In the genomic region with DNA sequence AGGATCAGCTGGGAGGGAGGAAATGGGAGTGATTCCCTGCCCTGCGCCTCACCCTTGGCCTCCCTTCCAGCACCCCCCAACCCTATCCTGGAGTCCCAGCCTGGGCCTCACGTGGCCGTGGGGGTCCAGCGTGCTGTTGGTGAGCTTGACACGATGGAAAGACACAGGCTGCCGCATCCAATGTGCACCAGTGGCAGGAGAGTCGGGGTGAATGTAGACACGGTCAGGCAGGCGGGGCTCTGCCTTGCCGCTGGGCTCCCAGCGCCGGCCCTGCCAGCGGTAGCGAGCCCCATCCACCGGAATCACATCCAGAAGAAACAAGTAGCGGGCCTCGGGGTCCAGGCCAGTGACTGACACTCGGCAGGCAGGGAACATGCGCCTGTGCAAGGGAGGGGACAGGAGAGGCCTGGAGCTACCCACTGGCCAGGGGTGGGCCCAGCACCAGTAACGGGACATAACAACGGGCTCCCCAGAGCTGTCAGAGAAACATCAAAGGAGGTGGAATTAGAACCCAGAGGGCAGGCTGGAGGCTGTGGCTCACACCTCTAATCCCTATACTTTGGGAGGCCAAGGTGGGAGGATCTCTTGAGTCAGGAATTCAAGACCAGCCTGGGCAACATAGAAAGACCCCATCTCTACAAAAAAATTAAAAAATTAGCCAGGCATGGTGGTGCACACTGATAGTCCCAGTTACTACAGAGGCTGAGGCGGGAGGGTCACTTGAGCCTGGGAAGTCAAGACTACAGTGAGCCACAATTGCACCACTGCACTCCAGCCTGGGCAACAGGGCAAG, we compare ENCODE assay signal across 1 cellular context.
TF ChIP-seq lines count a peak whose summit lies in the region.

No MANE protein-coding gene starts in this region.

TF ChIP-seq in HepG2, 621 proteins besides CTCF, POLR2A, EP300 and RAD21 (continued from another document and continues in another):
- TF ChIP-seq, protein P1, sequence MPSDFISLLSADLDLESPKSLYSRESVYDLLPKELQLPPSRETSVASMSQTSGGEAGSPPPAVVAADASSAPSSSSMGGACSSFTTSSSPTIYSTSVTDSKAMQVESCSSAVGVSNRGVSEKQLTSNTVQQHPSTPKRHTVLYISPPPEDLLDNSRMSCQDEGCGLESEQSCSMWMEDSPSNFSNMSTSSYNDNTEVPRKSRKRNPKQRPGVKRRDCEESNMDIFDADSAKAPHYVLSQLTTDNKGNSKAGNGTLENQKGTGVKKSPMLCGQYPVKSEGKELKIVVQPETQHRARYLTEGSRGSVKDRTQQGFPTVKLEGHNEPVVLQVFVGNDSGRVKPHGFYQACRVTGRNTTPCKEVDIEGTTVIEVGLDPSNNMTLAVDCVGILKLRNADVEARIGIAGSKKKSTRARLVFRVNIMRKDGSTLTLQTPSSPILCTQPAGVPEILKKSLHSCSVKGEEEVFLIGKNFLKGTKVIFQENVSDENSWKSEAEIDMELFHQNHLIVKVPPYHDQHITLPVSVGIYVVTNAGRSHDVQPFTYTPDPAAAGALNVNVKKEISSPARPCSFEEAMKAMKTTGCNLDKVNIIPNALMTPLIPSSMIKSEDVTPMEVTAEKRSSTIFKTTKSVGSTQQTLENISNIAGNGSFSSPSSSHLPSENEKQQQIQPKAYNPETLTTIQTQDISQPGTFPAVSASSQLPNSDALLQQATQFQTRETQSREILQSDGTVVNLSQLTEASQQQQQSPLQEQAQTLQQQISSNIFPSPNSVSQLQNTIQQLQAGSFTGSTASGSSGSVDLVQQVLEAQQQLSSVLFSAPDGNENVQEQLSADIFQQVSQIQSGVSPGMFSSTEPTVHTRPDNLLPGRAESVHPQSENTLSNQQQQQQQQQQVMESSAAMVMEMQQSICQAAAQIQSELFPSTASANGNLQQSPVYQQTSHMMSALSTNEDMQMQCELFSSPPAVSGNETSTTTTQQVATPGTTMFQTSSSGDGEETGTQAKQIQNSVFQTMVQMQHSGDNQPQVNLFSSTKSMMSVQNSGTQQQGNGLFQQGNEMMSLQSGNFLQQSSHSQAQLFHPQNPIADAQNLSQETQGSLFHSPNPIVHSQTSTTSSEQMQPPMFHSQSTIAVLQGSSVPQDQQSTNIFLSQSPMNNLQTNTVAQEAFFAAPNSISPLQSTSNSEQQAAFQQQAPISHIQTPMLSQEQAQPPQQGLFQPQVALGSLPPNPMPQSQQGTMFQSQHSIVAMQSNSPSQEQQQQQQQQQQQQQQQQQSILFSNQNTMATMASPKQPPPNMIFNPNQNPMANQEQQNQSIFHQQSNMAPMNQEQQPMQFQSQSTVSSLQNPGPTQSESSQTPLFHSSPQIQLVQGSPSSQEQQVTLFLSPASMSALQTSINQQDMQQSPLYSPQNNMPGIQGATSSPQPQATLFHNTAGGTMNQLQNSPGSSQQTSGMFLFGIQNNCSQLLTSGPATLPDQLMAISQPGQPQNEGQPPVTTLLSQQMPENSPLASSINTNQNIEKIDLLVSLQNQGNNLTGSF (CRISPR knock-in tag; IDR thresholded peaks at IDR 0.05), result 0 out of 2 replicates have a peak, but pooled peaks have one; percentile 54
- TF ChIP-seq TP53 (CRISPR knock-in tag; conservative IDR thresholded peaks at IDR 0.05) (no peak), ZNF878 (CRISPR knock-in tag; IDR thresholded peaks at IDR 0.05) (no peak), PRPF4 (IDR thresholded peaks at IDR 0.05; ENCODE audit: low read depth, low read length, poor library complexity, severe bottlenecking) (no peak), TEAD2 (CRISPR knock-in tag; IDR thresholded peaks at IDR 0.05) (0 out of 2 replicates have a peak, but pooled peaks have one; percentile 35), GFI1 (CRISPR knock-in tag; IDR thresholded peaks at IDR 0.05; ENCODE audit: borderline replicate concordance) (no peak), ZNF350 (CRISPR knock-in tag; IDR thresholded peaks at IDR 0.05; ENCODE audit: borderline replicate concordance, low read depth) (no peak), RNF2 (conservative IDR thresholded peaks at IDR 0.05; ENCODE audit: low read depth) (0 out of 2 replicates have a peak, but pooled peaks have one; percentile 43), NFYC (CRISPR knock-in tag; IDR thresholded peaks at IDR 0.05) (no peak), ZNF3 (CRISPR knock-in tag; IDR thresholded peaks at IDR 0.05) (no peak), RARA (CRISPR knock-in tag; IDR thresholded peaks at IDR 0.05) (no peak), ZNF354B (CRISPR knock-in tag; IDR thresholded peaks at IDR 0.05) (no peak), ZNF136 (CRISPR knock-in tag; IDR thresholded peaks at IDR 0.05; ENCODE audit: low read depth) (no peak), NFATC3 (CRISPR knock-in tag; IDR thresholded peaks at IDR 0.05) (no peak), ZNF598 (CRISPR knock-in tag; IDR thresholded peaks at IDR 0.05; ENCODE audit: borderline replicate concordance) (peak; percentile 38; the same call in 1 of the 2 replicates), PCBP1 (IDR thresholded peaks at IDR 0.05; ENCODE audit: borderline replicate concordance, low read depth, low read length) (no peak), DR1 (CRISPR knock-in tag; IDR thresholded peaks at IDR 0.05) (no peak), ZNF383 (CRISPR knock-in tag; IDR thresholded peaks at IDR 0.05; ENCODE audit: borderline replicate concordance) (no peak), ZNF614 (CRISPR knock-in tag; IDR thresholded peaks at IDR 0.05; ENCODE audit: borderline replicate concordance) (peak; percentile 54; the same call in 1 of the 2 replicates), ZNF253 (CRISPR knock-in tag; IDR thresholded peaks at IDR 0.05; ENCODE audit: borderline replicate concordance) (no peak), XBP1 (CRISPR knock-in tag; IDR thresholded peaks at IDR 0.05) (no peak), MYC (CRISPR knock-in tag; IDR thresholded peaks at IDR 0.05; ENCODE audit: borderline replicate concordance) (no peak), SNAPC2 (CRISPR knock-in tag; IDR thresholded peaks at IDR 0.05) (no peak), ZBTB8A (CRISPR knock-in tag; IDR thresholded peaks at IDR 0.05; ENCODE audit: borderline replicate concordance, low read depth) (no peak), IKZF1 (IDR thresholded peaks at IDR 0.05) (no peak), SIX1 (CRISPR knock-in tag; IDR thresholded peaks at IDR 0.05; ENCODE audit: borderline replicate concordance) (no peak), EHMT2 (IDR thresholded peaks at IDR 0.05; ENCODE audit: borderline replicate concordance, low read depth, low read length) (no peak), ZNF775 (CRISPR knock-in tag; IDR thresholded peaks at IDR 0.05; ENCODE audit: borderline replicate concordance) (no peak), PTBP1 (IDR thresholded peaks at IDR 0.05; ENCODE audit: low read depth, low read length, poor library complexity, severe bottlenecking) (peak; percentile 41), ATF7 (IDR thresholded peaks at IDR 0.05) (no peak), ATF7 (CRISPR knock-in tag; IDR thresholded peaks at IDR 0.05) (no peak), TBX2 (CRISPR knock-in tag; IDR thresholded peaks at IDR 0.05; ENCODE audit: borderline replicate concordance) (no peak)
- TF ChIP-seq, protein P2, sequence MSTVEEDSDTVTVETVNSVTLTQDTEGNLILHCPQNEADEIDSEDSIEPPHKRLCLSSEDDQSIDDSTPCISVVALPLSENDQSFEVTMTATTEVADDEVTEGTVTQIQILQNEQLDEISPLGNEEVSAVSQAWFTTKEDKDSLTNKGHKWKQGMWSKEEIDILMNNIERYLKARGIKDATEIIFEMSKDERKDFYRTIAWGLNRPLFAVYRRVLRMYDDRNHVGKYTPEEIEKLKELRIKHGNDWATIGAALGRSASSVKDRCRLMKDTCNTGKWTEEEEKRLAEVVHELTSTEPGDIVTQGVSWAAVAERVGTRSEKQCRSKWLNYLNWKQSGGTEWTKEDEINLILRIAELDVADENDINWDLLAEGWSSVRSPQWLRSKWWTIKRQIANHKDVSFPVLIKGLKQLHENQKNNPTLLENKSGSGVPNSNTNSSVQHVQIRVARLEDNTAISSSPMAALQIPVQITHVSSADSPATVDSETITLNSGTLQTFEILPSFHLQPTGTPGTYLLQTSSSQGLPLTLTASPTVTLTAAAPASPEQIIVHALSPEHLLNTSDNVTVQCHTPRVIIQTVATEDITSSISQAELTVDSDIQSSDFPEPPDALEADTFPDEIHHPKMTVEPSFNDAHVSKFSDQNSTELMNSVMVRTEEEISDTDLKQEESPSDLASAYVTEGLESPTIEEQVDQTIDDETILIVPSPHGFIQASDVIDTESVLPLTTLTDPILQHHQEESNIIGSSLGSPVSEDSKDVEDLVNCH (CRISPR knock-in tag; IDR thresholded peaks at IDR 0.05), result no peak
- TF ChIP-seq, protein P3, sequence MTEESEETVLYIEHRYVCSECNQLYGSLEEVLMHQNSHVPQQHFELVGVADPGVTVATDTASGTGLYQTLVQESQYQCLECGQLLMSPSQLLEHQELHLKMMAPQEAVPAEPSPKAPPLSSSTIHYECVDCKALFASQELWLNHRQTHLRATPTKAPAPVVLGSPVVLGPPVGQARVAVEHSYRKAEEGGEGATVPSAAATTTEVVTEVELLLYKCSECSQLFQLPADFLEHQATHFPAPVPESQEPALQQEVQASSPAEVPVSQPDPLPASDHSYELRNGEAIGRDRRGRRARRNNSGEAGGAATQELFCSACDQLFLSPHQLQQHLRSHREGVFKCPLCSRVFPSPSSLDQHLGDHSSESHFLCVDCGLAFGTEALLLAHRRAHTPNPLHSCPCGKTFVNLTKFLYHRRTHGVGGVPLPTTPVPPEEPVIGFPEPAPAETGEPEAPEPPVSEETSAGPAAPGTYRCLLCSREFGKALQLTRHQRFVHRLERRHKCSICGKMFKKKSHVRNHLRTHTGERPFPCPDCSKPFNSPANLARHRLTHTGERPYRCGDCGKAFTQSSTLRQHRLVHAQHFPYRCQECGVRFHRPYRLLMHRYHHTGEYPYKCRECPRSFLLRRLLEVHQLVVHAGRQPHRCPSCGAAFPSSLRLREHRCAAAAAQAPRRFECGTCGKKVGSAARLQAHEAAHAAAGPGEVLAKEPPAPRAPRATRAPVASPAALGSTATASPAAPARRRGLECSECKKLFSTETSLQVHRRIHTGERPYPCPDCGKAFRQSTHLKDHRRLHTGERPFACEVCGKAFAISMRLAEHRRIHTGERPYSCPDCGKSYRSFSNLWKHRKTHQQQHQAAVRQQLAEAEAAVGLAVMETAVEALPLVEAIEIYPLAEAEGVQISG (CRISPR knock-in tag; IDR thresholded peaks at IDR 0.05), result peak; percentile 51; the same call in 1 of the 2 replicates
- TF ChIP-seq, protein P4, sequence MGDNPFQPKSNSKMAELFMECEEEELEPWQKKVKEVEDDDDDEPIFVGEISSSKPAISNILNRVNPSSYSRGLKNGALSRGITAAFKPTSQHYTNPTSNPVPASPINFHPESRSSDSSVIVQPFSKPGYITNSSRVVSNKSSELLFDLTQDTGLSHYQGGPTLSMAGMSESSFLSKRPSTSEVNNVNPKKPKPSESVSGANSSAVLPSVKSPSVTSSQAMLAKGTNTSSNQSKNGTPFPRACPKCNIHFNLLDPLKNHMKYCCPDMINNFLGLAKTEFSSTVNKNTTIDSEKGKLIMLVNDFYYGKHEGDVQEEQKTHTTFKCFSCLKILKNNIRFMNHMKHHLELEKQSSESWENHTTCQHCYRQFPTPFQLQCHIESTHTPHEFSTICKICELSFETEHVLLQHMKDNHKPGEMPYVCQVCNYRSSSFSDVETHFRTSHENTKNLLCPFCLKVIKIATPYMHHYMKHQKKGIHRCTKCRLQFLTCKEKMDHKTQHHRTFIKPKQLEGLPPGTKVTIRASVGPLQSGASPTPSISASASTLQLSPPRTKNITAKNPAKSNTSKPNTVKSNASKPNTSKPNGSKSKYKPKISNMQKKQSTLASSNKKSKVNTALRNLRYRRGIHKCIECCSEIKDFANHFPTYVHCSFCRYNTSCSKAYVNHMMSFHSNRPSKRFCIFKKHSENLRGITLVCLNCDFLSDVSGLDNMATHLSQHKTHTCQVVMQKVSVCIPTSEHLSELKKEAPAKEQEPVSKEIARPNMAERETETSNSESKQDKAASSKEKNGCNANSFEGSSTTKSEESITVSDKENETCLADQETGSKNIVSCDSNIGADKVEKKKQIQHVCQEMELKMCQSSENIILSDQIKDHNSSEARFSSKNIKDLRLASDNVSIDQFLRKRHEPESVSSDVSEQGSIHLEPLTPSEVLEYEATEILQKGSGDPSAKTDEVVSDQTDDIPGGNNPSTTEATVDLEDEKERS (CRISPR knock-in tag; IDR thresholded peaks at IDR 0.05), result 0 out of 2 replicates have a peak, but pooled peaks have one; percentile 42
- TF ChIP-seq, protein P5, sequence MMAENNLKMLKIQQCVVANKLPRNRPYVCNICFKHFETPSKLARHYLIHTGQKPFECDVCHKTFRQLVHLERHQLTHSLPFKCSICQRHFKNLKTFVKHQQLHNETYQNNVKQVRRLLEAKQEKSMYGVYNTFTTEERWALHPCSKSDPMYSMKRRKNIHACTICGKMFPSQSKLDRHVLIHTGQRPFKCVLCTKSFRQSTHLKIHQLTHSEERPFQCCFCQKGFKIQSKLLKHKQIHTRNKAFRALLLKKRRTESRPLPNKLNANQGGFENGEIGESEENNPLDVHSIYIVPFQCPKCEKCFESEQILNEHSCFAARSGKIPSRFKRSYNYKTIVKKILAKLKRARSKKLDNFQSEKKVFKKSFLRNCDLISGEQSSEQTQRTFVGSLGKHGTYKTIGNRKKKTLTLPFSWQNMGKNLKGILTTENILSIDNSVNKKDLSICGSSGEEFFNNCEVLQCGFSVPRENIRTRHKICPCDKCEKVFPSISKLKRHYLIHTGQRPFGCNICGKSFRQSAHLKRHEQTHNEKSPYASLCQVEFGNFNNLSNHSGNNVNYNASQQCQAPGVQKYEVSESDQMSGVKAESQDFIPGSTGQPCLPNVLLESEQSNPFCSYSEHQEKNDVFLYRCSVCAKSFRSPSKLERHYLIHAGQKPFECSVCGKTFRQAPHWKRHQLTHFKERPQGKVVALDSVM (CRISPR knock-in tag; IDR thresholded peaks at IDR 0.05), result peak; percentile 89
- TF ChIP-seq, protein P6, sequence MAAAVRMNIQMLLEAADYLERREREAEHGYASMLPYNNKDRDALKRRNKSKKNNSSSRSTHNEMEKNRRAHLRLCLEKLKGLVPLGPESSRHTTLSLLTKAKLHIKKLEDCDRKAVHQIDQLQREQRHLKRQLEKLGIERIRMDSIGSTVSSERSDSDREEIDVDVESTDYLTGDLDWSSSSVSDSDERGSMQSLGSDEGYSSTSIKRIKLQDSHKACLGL (CRISPR knock-in tag; IDR thresholded peaks at IDR 0.05), result no peak
- TF ChIP-seq, protein P7, sequence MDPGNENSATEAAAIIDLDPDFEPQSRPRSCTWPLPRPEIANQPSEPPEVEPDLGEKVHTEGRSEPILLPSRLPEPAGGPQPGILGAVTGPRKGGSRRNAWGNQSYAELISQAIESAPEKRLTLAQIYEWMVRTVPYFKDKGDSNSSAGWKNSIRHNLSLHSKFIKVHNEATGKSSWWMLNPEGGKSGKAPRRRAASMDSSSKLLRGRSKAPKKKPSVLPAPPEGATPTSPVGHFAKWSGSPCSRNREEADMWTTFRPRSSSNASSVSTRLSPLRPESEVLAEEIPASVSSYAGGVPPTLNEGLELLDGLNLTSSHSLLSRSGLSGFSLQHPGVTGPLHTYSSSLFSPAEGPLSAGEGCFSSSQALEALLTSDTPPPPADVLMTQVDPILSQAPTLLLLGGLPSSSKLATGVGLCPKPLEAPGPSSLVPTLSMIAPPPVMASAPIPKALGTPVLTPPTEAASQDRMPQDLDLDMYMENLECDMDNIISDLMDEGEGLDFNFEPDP (CRISPR knock-in tag; conservative IDR thresholded peaks at IDR 0.05), result no peak
- TF ChIP-seq, protein P8, sequence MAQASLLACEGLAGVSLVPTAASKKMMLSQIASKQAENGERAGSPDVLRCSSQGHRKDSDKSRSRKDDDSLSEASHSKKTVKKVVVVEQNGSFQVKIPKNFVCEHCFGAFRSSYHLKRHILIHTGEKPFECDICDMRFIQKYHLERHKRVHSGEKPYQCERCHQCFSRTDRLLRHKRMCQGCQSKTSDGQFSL (CRISPR knock-in tag; IDR thresholded peaks at IDR 0.05), result peak; percentile 79
- TF ChIP-seq, protein P9, sequence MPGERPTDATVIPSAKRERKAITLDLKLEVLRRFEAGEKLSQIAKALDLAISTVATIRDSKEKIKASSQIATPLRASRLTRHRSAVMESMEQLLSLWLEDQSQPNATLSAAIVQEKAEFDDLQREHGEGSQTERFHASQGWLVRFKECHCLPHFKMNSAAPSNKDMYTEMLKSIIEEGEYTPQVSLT (CRISPR knock-in tag; IDR thresholded peaks at IDR 0.05; ENCODE audit: borderline replicate concordance, low read depth), result no peak
